Comparison of ENCODE assay signal across 10 cellular contexts in the genomic region with DNA sequence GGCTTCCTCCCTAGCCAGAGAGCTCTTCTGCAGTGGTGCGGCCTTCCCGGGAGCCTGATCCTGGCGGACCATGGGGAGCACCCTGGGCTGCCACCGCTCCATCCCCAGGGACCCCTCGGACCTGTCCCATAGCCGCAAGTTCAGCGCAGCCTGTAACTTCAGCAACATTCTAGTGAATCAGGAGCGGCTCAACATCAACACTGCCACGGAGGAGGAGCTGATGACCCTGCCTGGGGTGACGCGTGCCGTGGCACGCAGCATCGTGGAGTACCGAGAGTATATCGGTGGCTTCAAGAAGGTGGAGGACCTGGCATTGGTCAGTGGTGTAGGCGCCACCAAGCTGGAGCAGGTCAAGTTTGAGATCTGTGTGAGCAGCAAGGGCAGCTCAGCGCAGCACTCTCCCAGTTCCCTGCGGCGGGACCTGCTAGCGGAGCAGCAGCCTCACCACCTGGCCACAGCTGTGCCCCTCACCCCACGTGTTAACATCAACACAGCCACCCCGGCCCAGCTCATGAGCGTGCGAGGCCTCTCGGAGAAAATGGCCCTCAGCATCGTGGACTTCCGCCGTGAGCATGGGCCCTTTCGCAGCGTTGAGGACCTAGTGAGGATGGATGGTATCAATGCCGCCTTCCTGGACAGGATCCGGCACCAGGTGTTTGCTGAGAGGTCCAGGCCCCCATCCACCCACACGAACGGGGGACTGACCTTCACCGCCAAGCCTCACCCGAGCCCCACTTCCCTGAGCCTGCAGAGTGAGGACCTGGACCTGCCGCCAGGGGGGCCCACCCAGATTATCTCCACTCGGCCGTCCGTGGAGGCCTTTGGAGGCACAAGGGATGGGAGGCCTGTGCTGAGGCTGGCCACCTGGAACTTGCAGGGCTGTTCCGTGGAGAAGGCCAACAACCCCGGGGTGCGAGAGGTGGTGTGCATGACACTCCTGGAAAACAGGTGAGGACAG. TPM values are rescaled to one million over a fixed set of nuclear protein-coding genes. Genes with fewer than 3 reads are reported as not detected.
DNase-seq lines count a peak whose midpoint lies in the region; ATAC-seq and TF ChIP-seq lines count a peak whose summit lies in the region.
"Had no signal": no experiment of that assay in that cellular context is flagged by ENCODE, and none has a peak within 500 bp of the region (broad histone marks: within the 10 kb centered on the region; RNA-seq: fewer than 3 reads in every experiment).

No MANE protein-coding gene starts in this region.

- peak overlapping the region; percentile 100 for H3K4me2 ChIP-seq in SK-N-SH

- no peak for TF ChIP-seq POLR2A in right lobe of liver (IDR thresholded peaks at IDR 0.05)

- peaks cover 3% of the 10 kb centered on the region for H3F3A ChIP-seq in SK-N-SH (replicated peaks; ENCODE audit: insufficient read depth)

- no peak overlapping the region for H2AFZ ChIP-seq in SK-N-SH (ENCODE audit: low read depth)

- DNase-seq in SK-N-SH, result no peak
- no peak for DNase-seq in activated naive CD8-positive, alpha-beta T cell treated with anti-CD3 and anti-CD28 coated beads, Interleukin-2, amount 10 ng/mL, durations not matched to agents 7 days and 5 days
- peak in 2 of 3 donors; percentile 49 to 64 for DNase-seq in right lobe of liver
- DNase-seq in kidney glomerular epithelial cell (lab: John Stamatoyannopoulos, UW), result no peak
- DNase-seq in NCI-H345 treated with DMSO at 0.1 percent for 48 hours (lab: John Stamatoyannopoulos, UW; ENCODE audit: unreplicated experiment), result no peak
- no peak for DNase-seq in NCI-H2196 (lab: John Stamatoyannopoulos, UW; ENCODE audit: unreplicated experiment)
- DNase-seq: activated effector memory CD4-positive, alpha-beta T cell treated with Interleukin-2 at 50 U/mL for 16 hours; NCI-H187 had no signal

- H3K9me3 Mint-ChIP-seq in activated naive CD8-positive, alpha-beta T cell treated with anti-CD3 and anti-CD28 coated beads, Interleukin-2, amount 10 ng/mL, durations not matched to agents 7 days and 5 days, result no peaks in the 10 kb centered on the region

- no peaks in the 10 kb centered on the region for H3K9me3 ChIP-seq in SK-N-SH
- no peaks in the 10 kb centered on the region for H3K9me3 ChIP-seq in right lobe of liver
- H3K9me3 ChIP-seq in subcutaneous abdominal adipose tissue (ENCODE audit: control insufficient read depth in 5 of 5, low read length in 5 of 5), result no peaks in the 10 kb centered on the region

- POLR2A ChIA-PET in SK-N-SH (lab: Yijun Ruan, JAX), result no interaction called here
- POLR2A ChIA-PET in activated naive CD8-positive, alpha-beta T cell treated with anti-CD3 and anti-CD28 coated beads, Interleukin-2, amount 10 ng/mL, durations not matched to agents 7 days and 5 days (lab: Charles Lee), result no interaction called here

- intact Hi-C loops in right lobe of liver (cut with DNase I), result loop anchor here in 1 of 2 donors (10.0 kb wide), 1 partner anchor 130 kb away; no protein-coding TSS in a partner anchor

- peaks cover 4% of the 10 kb centered on the region for H3K4me1 Mint-ChIP-seq in activated naive CD8-positive, alpha-beta T cell treated with anti-CD3 and anti-CD28 coated beads, Interleukin-2, amount 10 ng/mL, durations not matched to agents 7 days and 5 days

- no peak for ATAC-seq in SK-N-SH treated with all-trans-retinoic acid at 6 μM for 48 hours
- ATAC-seq in activated naive CD8-positive, alpha-beta T cell treated with anti-CD3 and anti-CD28 coated beads, Interleukin-2, amount 10 ng/mL, durations not matched to agents 7 days and 5 days (ENCODE audit: low read depth), result no peak
- no peak for ATAC-seq in right lobe of liver

- no peaks in the 10 kb centered on the region for H3K27me3 ChIP-seq in SK-N-SH (ENCODE audit: insufficient read depth)
- no peaks in the 10 kb centered on the region for H3K27me3 ChIP-seq in right lobe of liver
- H3K27me3 ChIP-seq in subcutaneous abdominal adipose tissue (ENCODE audit: control insufficient read depth in 5 of 5, insufficient read depth in 4 of 5, low read length in 5 of 5), result no peaks in the 10 kb centered on the region

- no peaks in the 10 kb centered on the region for H3K9me2 ChIP-seq in SK-N-SH

- TF ChIP-seq RAD21 in SK-N-SH (IDR thresholded peaks at IDR 0.05; ENCODE audit: low read length), result no peak

- H3K36me3 ChIP-seq in SK-N-SH (replicated peaks in 1 of 2; ENCODE audit: control insufficient read depth in 1 of 2, insufficient read depth in 2 of 2, low read length in 1 of 2) (no peaks in the 10 kb centered on the region), right lobe of liver (no peaks in the 10 kb centered on the region), subcutaneous abdominal adipose tissue (ENCODE audit: control insufficient read depth in 5 of 5, insufficient read depth in 5 of 5, low read length in 5 of 5) (peaks cover 0 to 14% (median 6%) of the 10 kb centered on the region in 5 donors)

- H3K27ac ChIP-seq in SK-N-SH (ENCODE audit: low read depth in 2 of 2, low read length in 1 of 2) (no peak overlapping the region), right lobe of liver (peak overlapping the region; percentile 84 to 96 (median 93)), subcutaneous abdominal adipose tissue (ENCODE audit: low read depth, low read length) (peak overlapping the region; percentile 89)

- H3K9ac ChIP-seq in SK-N-SH (no peak overlapping the region), subcutaneous abdominal adipose tissue (ENCODE audit: low read length in 5 of 5) (peak overlapping the region; percentile 81 to 88 (median 82))

- WGBS in SK-N-SH (ENCODE audit: low lambda C conversion rate), result 94% methylated on average over 35 of the region's 44 CpGs
- 41% methylated on average over 17 of the region's 44 CpGs for WGBS in right lobe of liver (ENCODE audit: insufficient coverage, low coverage, low lambda C conversion rate, missing lambda C conversion rate)

- peaks cover 0 to 45% of the 10 kb centered on the region in 2 experiments; a peak in 2 of 4 replicates for H3K4me1 ChIP-seq in SK-N-SH (ENCODE audit: control insufficient read depth in 1 of 2, insufficient read depth in 2 of 2, low read depth in 1 of 2, low read length in 1 of 2)
- H3K4me1 ChIP-seq in right lobe of liver, result peaks cover 0 to 70% (median 29%) of the 10 kb centered on the region in 4 donors
- H3K4me1 ChIP-seq in subcutaneous abdominal adipose tissue (ENCODE audit: control insufficient read depth in 5 of 5, insufficient read depth in 5 of 5, low read length in 5 of 5), result peaks cover 19 to 71% (median 67%) of the 10 kb centered on the region in 5 donors

- CTCF ChIA-PET in SK-N-SH (lab: Yijun Ruan, JAX), result interaction anchor here (0.9 to 5.3 kb wide), 8 partner anchors 13 to 169 kb away, joined by 3 to 28 read pairs (median 4); no protein-coding TSS in a partner anchor

- no peak overlapping the region for H3K27ac Mint-ChIP-seq in activated naive CD8-positive, alpha-beta T cell treated with anti-CD3 and anti-CD28 coated beads, Interleukin-2, amount 10 ng/mL, durations not matched to agents 7 days and 5 days

- no peaks in the 10 kb centered on the region for H3K79me2 ChIP-seq in SK-N-SH (ENCODE audit: insufficient read depth)

- H3K4me3 ChIP-seq in SK-N-SH (ENCODE audit: low read depth in 2 of 2, low read length in 1 of 2), result peak overlapping the region; percentile 87 to 93; a peak in 2 of 4 replicates
- peak overlapping the region; percentile 68 to 83 (median 81) for H3K4me3 ChIP-seq in right lobe of liver
- peak overlapping the region; percentile 77 to 93 (median 88) for H3K4me3 ChIP-seq in subcutaneous abdominal adipose tissue (ENCODE audit: low read depth in 1 of 5, low read length in 5 of 5)

- peak overlapping the region; percentile 65 for H3K4me3 Mint-ChIP-seq in activated naive CD8-positive, alpha-beta T cell treated with anti-CD3 and anti-CD28 coated beads, Interleukin-2, amount 10 ng/mL, durations not matched to agents 7 days and 5 days

- no peaks in the 10 kb centered on the region for H4K20me1 ChIP-seq in SK-N-SH (ENCODE audit: insufficient read depth)

- TF ChIP-seq CTCF in SK-N-SH (IDR thresholded peaks at IDR 0.05) (no peak), right lobe of liver (IDR thresholded peaks at IDR 0.05) (peak in 2 of 4 donors; percentile 6 to 25)

- H3K27me3 Mint-ChIP-seq in activated naive CD8-positive, alpha-beta T cell treated with anti-CD3 and anti-CD28 coated beads, Interleukin-2, amount 10 ng/mL, durations not matched to agents 7 days and 5 days, result peaks cover 5% of the 10 kb centered on the region

- no peaks in the 10 kb centered on the region for H3K36me3 Mint-ChIP-seq in activated naive CD8-positive, alpha-beta T cell treated with anti-CD3 and anti-CD28 coated beads, Interleukin-2, amount 10 ng/mL, durations not matched to agents 7 days and 5 days

- no peak for TF ChIP-seq EP300 in SK-N-SH (IDR thresholded peaks at IDR 0.05; ENCODE audit: borderline replicate concordance in 1 of 2, low read depth in 1 of 2, low read length in 1 of 2)

TF ChIP-seq in SK-N-SH, 30 proteins besides CTCF, POLR2A, EP300 and RAD21 (continues in another document):
- no peak for TF ChIP-seq NFIC (IDR thresholded peaks at IDR 0.05; ENCODE audit: borderline replicate concordance)

TF ChIP-seq in SK-N-SH treated with all-trans-retinoic acid at 6 μM for 48 hours, 23 proteins besides CTCF, POLR2A, EP300 and RAD21 (continues in another document):
- TF ChIP-seq TCF4 (CRISPR knock-in tag; IDR thresholded peaks at IDR 0.05; ENCODE audit: borderline replicate concordance), result no peak
- TF ChIP-seq SNAI2 (CRISPR knock-in tag; IDR thresholded peaks at IDR 0.05), result no peak
- TF ChIP-seq OSR1 (CRISPR knock-in tag; IDR thresholded peaks at IDR 0.05), result no peak
- TF ChIP-seq, protein P1, sequence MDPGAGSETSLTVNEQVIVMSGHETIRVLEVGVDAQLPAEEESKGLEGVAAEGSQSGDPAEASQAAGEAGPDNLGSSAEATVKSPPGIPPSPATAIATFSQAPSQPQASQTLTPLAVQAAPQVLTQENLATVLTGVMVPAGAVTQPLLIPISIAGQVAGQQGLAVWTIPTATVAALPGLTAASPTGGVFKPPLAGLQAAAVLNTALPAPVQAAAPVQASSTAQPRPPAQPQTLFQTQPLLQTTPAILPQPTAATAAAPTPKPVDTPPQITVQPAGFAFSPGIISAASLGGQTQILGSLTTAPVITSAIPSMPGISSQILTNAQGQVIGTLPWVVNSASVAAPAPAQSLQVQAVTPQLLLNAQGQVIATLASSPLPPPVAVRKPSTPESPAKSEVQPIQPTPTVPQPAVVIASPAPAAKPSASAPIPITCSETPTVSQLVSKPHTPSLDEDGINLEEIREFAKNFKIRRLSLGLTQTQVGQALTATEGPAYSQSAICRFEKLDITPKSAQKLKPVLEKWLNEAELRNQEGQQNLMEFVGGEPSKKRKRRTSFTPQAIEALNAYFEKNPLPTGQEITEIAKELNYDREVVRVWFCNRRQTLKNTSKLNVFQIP (CRISPR knock-in tag; IDR thresholded peaks at IDR 0.05; ENCODE audit: borderline replicate concordance, low read depth), result no peak
- TF ChIP-seq CSDC2 (CRISPR knock-in tag; IDR thresholded peaks at IDR 0.05), result no peak
- TF ChIP-seq ZNF70 (CRISPR knock-in tag; IDR thresholded peaks at IDR 0.05), result no peak

RNA-seq across cellular contexts. Expression of a gene that starts 1.5 kb away (rescaled TPM):
- 2.4 and 5.0 TPM in 2 replicates for polyA plus RNA-seq in SK-N-SH (2012; rRNA removed)
- 2.5 and 5.2 TPM in 2 replicates for polyA plus RNA-seq in SK-N-SH (2012; cell fraction: cytosol; rRNA removed)
- polyA plus RNA-seq in SK-N-SH (2012; cell fraction: nucleus; rRNA removed), result 9.3 and 11.4 TPM in 2 replicates
- 1 to 10 TPM; 2.0 to 2.3 TPM for total RNA-seq in activated naive CD8-positive, alpha-beta T cell treated with anti-CD3 and anti-CD28 coated beads, Interleukin-2, amount 10 ng/mL, durations not matched to agents 7 days and 5 days
- total RNA-seq in right lobe of liver, result 10 to 100 TPM in 4 of 6 experiments, 1 to 10 TPM in 2; 5.9 to 18.6 (median 10.6) TPM

Comparison
In these comparisons a context has a peak if more than half of its experiments do, and no peak if none do; other contexts are left out.
1. DNase-seq: peak in right lobe of liver (2 of 3); none in SK-N-SH (single experiment), activated naive CD8-positive, alpha-beta T cell treated with anti-CD3 and anti-CD28 coated beads, Interleukin-2, amount 10 ng/mL, durations not matched to agents 7 days and 5 days (single experiment), kidney glomerular epithelial cell (single experiment), NCI-H345 treated with DMSO at 0.1 percent for 48 hours (single experiment) and NCI-H2196 (single experiment).
2. H3K27ac ChIP-seq: peak in right lobe of liver (3 of 3) and subcutaneous abdominal adipose tissue (single experiment); none in SK-N-SH (0 of 2).
3. Peak in every context shown above with its lines, with median percentiles within 50 percentile points of each other: H3K4me3 ChIP-seq.